Comparison of ENCODE assay signal across 8 cellular contexts in the genomic region with DNA sequence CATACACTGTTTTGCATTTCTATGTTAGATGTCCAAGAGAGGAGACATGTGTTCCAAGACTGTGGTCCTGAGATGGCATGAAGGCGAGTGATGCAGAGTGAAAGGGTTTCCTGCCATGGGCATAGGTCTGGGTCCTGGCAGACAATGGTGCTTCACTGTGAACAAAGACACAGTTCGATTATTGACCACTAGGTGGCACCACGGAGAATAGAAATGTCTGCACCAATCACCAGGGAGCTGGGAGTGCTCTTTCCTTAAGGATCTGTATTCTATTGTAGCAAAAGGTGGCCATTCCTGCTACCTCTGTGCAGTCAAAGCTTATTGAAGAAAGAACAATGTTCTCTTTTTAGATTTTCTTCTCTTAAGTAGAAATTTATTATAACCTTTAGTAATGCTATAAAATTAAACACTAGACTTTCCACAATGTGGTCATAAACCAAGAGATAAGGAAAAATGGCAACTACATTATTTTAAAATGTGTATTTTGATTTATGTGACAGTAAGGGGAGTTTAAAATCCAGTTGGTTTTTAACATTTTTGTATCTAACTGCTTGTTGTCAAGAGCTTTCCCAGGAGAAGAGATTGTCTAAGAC.
DNase-seq lines count a peak whose midpoint lies in the region; ATAC-seq and TF ChIP-seq lines count a peak whose summit lies in the region.

No MANE protein-coding gene starts in this region.

- H3K36me3 Mint-ChIP-seq in glutamatergic neuron (ENCODE audit: unreplicated experiment), result peaks cover 7% of the 10 kb centered on the region

- no peaks in the 10 kb centered on the region for H3K79me2 ChIP-seq in SU-DHL-6 (ENCODE audit: insufficient read depth, low read length)

- no peaks in the 10 kb centered on the region for H3F3A ChIP-seq in SU-DHL-6 (ENCODE audit: insufficient read depth)

- DNase-seq in AG04449 (ENCODE audit: low read depth, low spot score) (no peak), EH (ENCODE audit: low read depth) (peak; percentile 0), LoVo (ENCODE audit: low spot score) (peak; percentile 23), glutamatergic neuron (peak; percentile 61)
- peak; percentile 9 for DNase-seq in stimulated activated CD4-positive, alpha-beta T cell treated with anti-CD3 and anti-CD28 coated beads, Interleukin-4, amount 100 ng/mL, for 24 hours

- H3K27ac Mint-ChIP-seq in glutamatergic neuron (ENCODE audit: unreplicated experiment), result peak overlapping the region; percentile 16

- H3K9me2 ChIP-seq in SU-DHL-6 (replicated peaks; ENCODE audit: insufficient read depth, low read length), result no peaks in the 10 kb centered on the region

- no peak overlapping the region for H2AFZ ChIP-seq in SU-DHL-6 (ENCODE audit: low read depth, low read length, severe bottlenecking)

- POLR2A ChIA-PET in AG04449 (lab: Yijun Ruan, JAX), result no interaction called here

- TF ChIP-seq CTCF in AG04449 (IDR thresholded peaks at IDR 0.05; ENCODE audit: insufficient read depth, low read length, missing control alignments) (peak; percentile 41), SU-DHL-6 (IDR thresholded peaks at IDR 0.05; ENCODE audit: insufficient read depth, low read length, poor library complexity, severe bottlenecking) (peak; percentile 55), glutamatergic neuron (IDR thresholded peaks at IDR 0.05; ENCODE audit: partially characterized antibody, unreplicated experiment) (peak; percentile 97)

- no peak overlapping the region for H3K4me2 ChIP-seq in SU-DHL-6 (ENCODE audit: low read depth, low read length, poor library complexity, severe bottlenecking)

- H3K27me3 ChIP-seq in SU-DHL-6 (ENCODE audit: low read length), result no peaks in the 10 kb centered on the region

- H3K9ac ChIP-seq in SU-DHL-6 (ENCODE audit: low read length), result no peak overlapping the region

- no peaks in the 10 kb centered on the region for H3K36me3 ChIP-seq in SU-DHL-6 (ENCODE audit: low read length)

- peaks cover 7% of the 10 kb centered on the region for H3K27me3 Mint-ChIP-seq in glutamatergic neuron (ENCODE audit: unreplicated experiment)

- H3K4me3 Mint-ChIP-seq in glutamatergic neuron (ENCODE audit: unreplicated experiment), result no peak overlapping the region

- ATAC-seq in HG03196 (IDR thresholded peaks at IDR 0.05; ENCODE audit: unreplicated experiment), result no peak
- no peak for ATAC-seq in HG03442 (IDR thresholded peaks at IDR 0.05; ENCODE audit: unreplicated experiment)

- H3K27ac ChIP-seq in SU-DHL-6 (ENCODE audit: low read depth, low read length), result no peak overlapping the region

- no peaks in the 10 kb centered on the region for H4K20me1 ChIP-seq in SU-DHL-6 (ENCODE audit: low read depth, low read length)

- H3K4me3 ChIP-seq in AG04449 (ENCODE audit: low read depth, low read length) (no peak overlapping the region), SU-DHL-6 (ENCODE audit: insufficient read depth, low read length, poor library complexity, severe bottlenecking) (no peak overlapping the region)

- H3K4me1 Mint-ChIP-seq in glutamatergic neuron (ENCODE audit: low read depth, unreplicated experiment), result peaks cover 15% of the 10 kb centered on the region

- H3K9me3 ChIP-seq in SU-DHL-6 (ENCODE audit: insufficient read depth, low read length), result no peaks in the 10 kb centered on the region

- CTCF ChIA-PET in AG04449 (lab: Yijun Ruan, JAX), result interaction anchor here (0.8 to 1.2 kb wide), 2 partner anchors 16 to 299 kb away, joined by 3 read pairs; no protein-coding TSS in a partner anchor

- H3K9me3 Mint-ChIP-seq in glutamatergic neuron (ENCODE audit: unreplicated experiment), result peaks cover 8% of the 10 kb centered on the region

Comparison
In these comparisons a context has a peak if more than half of its experiments do, and no peak if none do; other contexts are left out.
1. CTCF ChIP-seq: peak in every context shown above with its lines; median percentile 97 in glutamatergic neuron; 55 in SU-DHL-6; 41 in AG04449.